In the genomic region with DNA sequence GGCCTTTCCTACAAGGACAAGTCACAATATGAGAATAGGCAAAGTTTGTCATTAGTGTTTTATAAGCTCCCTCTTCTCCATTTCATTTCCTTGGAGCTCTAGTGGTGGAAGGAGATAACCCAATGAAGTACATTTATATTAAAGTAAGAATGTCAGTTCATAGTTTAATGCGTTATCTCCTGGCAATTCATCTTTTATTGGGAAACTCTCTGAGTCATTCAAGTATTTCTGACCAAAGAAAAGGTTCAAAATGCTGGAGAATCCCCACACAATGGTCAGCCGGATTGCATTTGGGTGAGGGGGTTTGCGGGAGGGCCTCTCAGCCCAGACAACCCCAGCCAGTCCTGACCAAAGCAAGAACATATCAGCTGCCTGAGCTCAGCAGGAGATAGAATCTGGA, we compare ENCODE assay signal across 19 cellular contexts.
DNase-seq lines count a peak whose midpoint lies in the region; FAIRE-seq and TF ChIP-seq lines count a peak whose summit lies in the region.
"Had no signal": no experiment of that assay in that cellular context is flagged by ENCODE, and none has a peak within 500 bp of the region (broad histone marks: within the 10 kb centered on the region; RNA-seq: fewer than 3 reads in every experiment).

No MANE protein-coding gene starts in this region.

- peaks cover 18 to 30% (median 25%) of the 10 kb centered on the region in 11 experiments for H3K9me3 ChIP-seq in BLaER1 treated with 17β-estradiol and CSF1 and Interleukin-3, amounts not matched to agents 10 nM and 100 nM (replicated peaks in 1 of 11)
- H3K9me3 ChIP-seq in adipocyte (ENCODE audit: control insufficient read depth, low read length) (peaks cover 15% of the 10 kb centered on the region), neural progenitor cell (ENCODE audit: low read depth) (no peaks in the 10 kb centered on the region)
- H3K9me3 ChIP-seq: Caco-2, HAP-1 had no signal

- H3K9ac ChIP-seq in BLaER1 treated with 17β-estradiol and CSF1 and Interleukin-3, amounts not matched to agents 10 nM and 100 nM, result no peak overlapping the region
- H3K9ac ChIP-seq in adipocyte (ENCODE audit: low read length) (no peak overlapping the region), neural progenitor cell (no peak overlapping the region)
- H3K9ac ChIP-seq: GM23248 had no signal

- H3K79me2 ChIP-seq in neural progenitor cell (ENCODE audit: low read depth), result no peaks in the 10 kb centered on the region

- no peaks in the 10 kb centered on the region for H3K27me3 Mint-ChIP-seq in dendritic cell treated with granulocyte-macrophage colony-stimulating factor and Interleukin-4, amounts not matched to agents 40 ng/mL and 50 ng/mL, for 4 days
- peaks cover 2% of the 10 kb centered on the region for H3K27me3 Mint-ChIP-seq in neural progenitor cell (ENCODE audit: insufficient read depth, low read depth)
- H3K27me3 Mint-ChIP-seq in activated T-helper 2 cell treated with anti-CD3 and anti-CD28 coated beads, Interferon-gamma antibody, Interleukin-2, Interleukin-4, amounts not matched to agents 10 μg/mL and 5 μg/mL and 100 μg/mL, durations not matched to agents 14 hours and 24 hours and 36 hours (ENCODE audit: low read depth), result no peaks in the 10 kb centered on the region
- H3K27me3 Mint-ChIP-seq: B cell; CD4-positive, alpha-beta T cell had no signal

- no peak overlapping the region for H3K4me3 ChIP-seq in BLaER1 treated with 17β-estradiol and CSF1 and Interleukin-3, amounts not matched to agents 10 nM and 100 nM
- no peak overlapping the region for H3K4me3 ChIP-seq in adipocyte (ENCODE audit: low read length)
- H3K4me3 ChIP-seq in neural progenitor cell, result no peak overlapping the region
- H3K4me3 ChIP-seq: GM23248, HAP-1 had no signal

- H3K36me3 Mint-ChIP-seq in dendritic cell treated with granulocyte-macrophage colony-stimulating factor and Interleukin-4, amounts not matched to agents 40 ng/mL and 50 ng/mL, for 4 days (ENCODE audit: low read depth), result peaks cover 8% of the 10 kb centered on the region
- H3K36me3 Mint-ChIP-seq in neural progenitor cell, result peaks cover 8% of the 10 kb centered on the region
- H3K36me3 Mint-ChIP-seq in activated T-helper 2 cell treated with anti-CD3 and anti-CD28 coated beads, Interferon-gamma antibody, Interleukin-2, Interleukin-4, amounts not matched to agents 10 μg/mL and 5 μg/mL and 100 μg/mL, durations not matched to agents 14 hours and 24 hours and 36 hours (ENCODE audit: low read depth), result no peaks in the 10 kb centered on the region

- DNase-seq in adipocyte (ENCODE audit: low read depth), result peak; percentile 9
- no peak for DNase-seq in neural progenitor cell (ENCODE audit: low spot score)
- DNase-seq in erythroblast (lab: John Stamatoyannopoulos, UW), result no peak
- DNase-seq in activated T-helper 2 cell treated with anti-CD3 and anti-CD28 coated beads, Interferon-gamma antibody, Interleukin-2, Interleukin-4, amounts not matched to agents 10 μg/mL and 5 μg/mL and 100 μg/mL, durations not matched to agents 14 hours and 24 hours and 36 hours (ENCODE audit: low spot score), result no peak
- DNase-seq in T1000 (lab: John Stamatoyannopoulos, UW), result no peak
- DNase-seq in HTR-8/SVneo (ENCODE audit: insufficient read length, low spot score), result no peak
- DNase-seq: 8988T; Caco-2; CD4-positive, alpha-beta T cell; GDM1; GM23248 had no signal

- H4K20me1 ChIP-seq in BLaER1 treated with 17β-estradiol and CSF1 and Interleukin-3, amounts not matched to agents 10 nM and 100 nM, result no peaks in the 10 kb centered on the region
- H4K20me1 ChIP-seq in neural progenitor cell (ENCODE audit: low read depth), result no peaks in the 10 kb centered on the region

- H3K36me3 ChIP-seq in BLaER1 treated with 17β-estradiol and CSF1 and Interleukin-3, amounts not matched to agents 10 nM and 100 nM, result no peaks in the 10 kb centered on the region; a peak in 1 of 22 replicates
- H3K36me3 ChIP-seq in adipocyte (ENCODE audit: control insufficient read depth, insufficient read depth, low read length, severe bottlenecking), result no peaks in the 10 kb centered on the region
- H3K36me3 ChIP-seq in neural progenitor cell, result no peaks in the 10 kb centered on the region
- H3K36me3 ChIP-seq: HAP-1 had no signal

- intact Hi-C loops in dendritic cell treated with granulocyte-macrophage colony-stimulating factor and Interleukin-4, amounts not matched to agents 40 ng/mL and 50 ng/mL, for 4 days (cut with micrococcal nuclease), result no loop called here
- intact Hi-C loops in activated T-helper 2 cell treated with anti-CD3 and anti-CD28 coated beads, Interferon-gamma antibody, Interleukin-2, Interleukin-4, amounts not matched to agents 10 μg/mL and 5 μg/mL and 100 μg/mL, durations not matched to agents 14 hours and 24 hours and 36 hours (cut with micrococcal nuclease), result no loop called here

- H3K27ac ChIP-seq in BLaER1 treated with 17β-estradiol and CSF1 and Interleukin-3, amounts not matched to agents 10 nM and 100 nM, result no peak overlapping the region; a peak in 1 of 22 replicates
- no peak overlapping the region for H3K27ac ChIP-seq in neural progenitor cell
- H3K27ac ChIP-seq: C4-2B, GM23248 had no signal

- peaks cover 57% of the 10 kb centered on the region for H3K4me1 Mint-ChIP-seq in dendritic cell treated with granulocyte-macrophage colony-stimulating factor and Interleukin-4, amounts not matched to agents 40 ng/mL and 50 ng/mL, for 4 days (ENCODE audit: low read depth)
- peaks cover 31% of the 10 kb centered on the region for H3K4me1 Mint-ChIP-seq in neural progenitor cell
- peaks cover 2% of the 10 kb centered on the region for H3K4me1 Mint-ChIP-seq in activated T-helper 2 cell treated with anti-CD3 and anti-CD28 coated beads, Interferon-gamma antibody, Interleukin-2, Interleukin-4, amounts not matched to agents 10 μg/mL and 5 μg/mL and 100 μg/mL, durations not matched to agents 14 hours and 24 hours and 36 hours (ENCODE audit: low read depth)
- H3K4me1 Mint-ChIP-seq: B cell had no signal

- peak overlapping the region; percentile 41 for H3K27ac Mint-ChIP-seq in dendritic cell treated with granulocyte-macrophage colony-stimulating factor and Interleukin-4, amounts not matched to agents 40 ng/mL and 50 ng/mL, for 4 days
- no peak overlapping the region for H3K27ac Mint-ChIP-seq in neural progenitor cell
- no peak overlapping the region for H3K27ac Mint-ChIP-seq in activated T-helper 2 cell treated with anti-CD3 and anti-CD28 coated beads, Interferon-gamma antibody, Interleukin-2, Interleukin-4, amounts not matched to agents 10 μg/mL and 5 μg/mL and 100 μg/mL, durations not matched to agents 14 hours and 24 hours and 36 hours
- H3K27ac Mint-ChIP-seq: B cell; CD4-positive, alpha-beta T cell had no signal

- H2AFZ ChIP-seq in neural progenitor cell (replicated peaks), result peak overlapping the region; percentile 29
- H2AFZ ChIP-seq: GM23248 had no signal

- no peak for TF ChIP-seq CTCF in neural progenitor cell (IDR thresholded peaks at IDR 0.05)

- peaks cover 26% of the 10 kb centered on the region for H3K9me3 Mint-ChIP-seq in dendritic cell treated with granulocyte-macrophage colony-stimulating factor and Interleukin-4, amounts not matched to agents 40 ng/mL and 50 ng/mL, for 4 days
- H3K9me3 Mint-ChIP-seq in neural progenitor cell, result peaks cover 30% of the 10 kb centered on the region
- peaks cover 5% of the 10 kb centered on the region for H3K9me3 Mint-ChIP-seq in activated T-helper 2 cell treated with anti-CD3 and anti-CD28 coated beads, Interferon-gamma antibody, Interleukin-2, Interleukin-4, amounts not matched to agents 10 μg/mL and 5 μg/mL and 100 μg/mL, durations not matched to agents 14 hours and 24 hours and 36 hours

- no peak for TF ChIP-seq POLR2A in erythroblast (IDR thresholded peaks at IDR 0.05; ENCODE audit: low read length)

- H3K4me1 ChIP-seq in BLaER1 treated with 17β-estradiol and CSF1 and Interleukin-3, amounts not matched to agents 10 nM and 100 nM, result peaks cover 39 to 88% (median 60%) of the 10 kb centered on the region in 10 experiments
- H3K4me1 ChIP-seq in adipocyte (ENCODE audit: control insufficient read depth, insufficient read depth, low read length), result peaks cover 15% of the 10 kb centered on the region
- H3K4me1 ChIP-seq in neural progenitor cell, result peaks cover 11% of the 10 kb centered on the region
- H3K4me1 ChIP-seq: Caco-2 had no signal

- no peaks in the 10 kb centered on the region for H3F3A ChIP-seq in neural progenitor cell (ENCODE audit: low read depth)

- H3K4me2 ChIP-seq in BLaER1 treated with 17β-estradiol and CSF1 and Interleukin-3, amounts not matched to agents 10 nM and 100 nM, result peak overlapping the region in 10 of 11 experiments; percentile 3 to 88 (median 78); a peak in 17 of 22 replicates
- H3K4me2 ChIP-seq in neural progenitor cell, result no peak overlapping the region

- no peaks in the 10 kb centered on the region for H3K27me3 ChIP-seq in BLaER1 treated with 17β-estradiol and CSF1 and Interleukin-3, amounts not matched to agents 10 nM and 100 nM
- H3K27me3 ChIP-seq in adipocyte (replicated peaks; ENCODE audit: control insufficient read depth, insufficient read depth, low read length) (no peaks in the 10 kb centered on the region), neural progenitor cell (no peaks in the 10 kb centered on the region)

- FAIRE-seq in HTR-8/SVneo (lab: Jason Lieb, UNC), result no peak
- FAIRE-seq: D721Med, GM12892, GM18507 had no signal

- H3K4me3 Mint-ChIP-seq in dendritic cell treated with granulocyte-macrophage colony-stimulating factor and Interleukin-4, amounts not matched to agents 40 ng/mL and 50 ng/mL, for 4 days, result no peak overlapping the region
- no peak overlapping the region for H3K4me3 Mint-ChIP-seq in neural progenitor cell
- no peak overlapping the region for H3K4me3 Mint-ChIP-seq in activated T-helper 2 cell treated with anti-CD3 and anti-CD28 coated beads, Interferon-gamma antibody, Interleukin-2, Interleukin-4, amounts not matched to agents 10 μg/mL and 5 μg/mL and 100 μg/mL, durations not matched to agents 14 hours and 24 hours and 36 hours (ENCODE audit: low read depth)
- H3K4me3 Mint-ChIP-seq: B cell; CD4-positive, alpha-beta T cell had no signal
